ENCODE assay signal across 8 cellular contexts in genomic region chr6:160930547-160931377, GRCh38.
DNase-seq lines count a peak whose midpoint lies in the region; ATAC-seq and TF ChIP-seq lines count a peak whose summit lies in the region.

No MANE protein-coding gene starts in this region.

- H3K36me3 ChIP-seq in muscle layer of colon (ENCODE audit: insufficient read depth, low read length) = no peaks in the 10 kb centered on the region

- H3K9me3 ChIP-seq in muscle layer of colon (ENCODE audit: low read length) = peaks cover 4% of the 10 kb centered on the region

- peak; percentile 93 for TF ChIP-seq CTCF in AG04449 (IDR thresholded peaks at IDR 0.05; ENCODE audit: insufficient read depth, low read length, missing control alignments)

- POLR2A ChIA-PET in AG04449 (lab: Yijun Ruan, JAX) = no interaction called here

- H3K4me3 Mint-ChIP-seq in activated T-cell treated with anti-CD3 and anti-CD28 coated beads, Interleukin-2, amount 50 U/mL, for 24 hours = peak overlapping the region; percentile 54

- no peak overlapping the region for H3K27ac Mint-ChIP-seq in activated T-cell treated with anti-CD3 and anti-CD28 coated beads, Interleukin-2, amount 50 U/mL, for 24 hours

- peak; percentile 75 for ATAC-seq in GM18868 (IDR thresholded peaks at IDR 0.05; ENCODE audit: unreplicated experiment)
- ATAC-seq in HG03135 (IDR thresholded peaks at IDR 0.05; ENCODE audit: unreplicated experiment) = peak; percentile 90
- ATAC-seq in esophagus mucosa = peak; percentile 82

- H3K9me3 Mint-ChIP-seq in activated T-cell treated with anti-CD3 and anti-CD28 coated beads, Interleukin-2, amount 50 U/mL, for 24 hours = no peaks in the 10 kb centered on the region

- no peak overlapping the region for H3K27ac ChIP-seq in muscle layer of colon (ENCODE audit: low read depth, low read length)

- DNase-seq in AG04449 (ENCODE audit: low read depth, low spot score) (peak; percentile 38), NCI-H69 (lab: John Stamatoyannopoulos, UW) (peak; percentile 84)
- DNase-seq in activated T-cell treated with anti-CD3 and anti-CD28 coated beads, Interleukin-2, amount 50 U/mL, for 24 hours = peak; percentile 77
- DNase-seq in stimulated activated CD8-positive, alpha-beta memory T cell treated with anti-CD3 and anti-CD28 coated beads, Interleukin-4, amount 100 ng/mL, for 1 hour (ENCODE audit: low read depth in 2 of 2, low spot score in 1 of 2) = peak; percentile 7 to 15

- peaks cover 6% of the 10 kb centered on the region for H3K4me1 Mint-ChIP-seq in activated T-cell treated with anti-CD3 and anti-CD28 coated beads, Interleukin-2, amount 50 U/mL, for 24 hours (ENCODE audit: low read depth)

- peak overlapping the region; percentile 63 for H3K4me3 ChIP-seq in AG04449 (ENCODE audit: low read depth, low read length)
- H3K4me3 ChIP-seq in muscle layer of colon (ENCODE audit: low read depth in 1 of 2, low read length in 2 of 2) = peak overlapping the region; percentile 49 to 78

- no peak overlapping the region for H3K9ac ChIP-seq in muscle layer of colon (ENCODE audit: low read length)

- H3K27me3 ChIP-seq in muscle layer of colon (ENCODE audit: control insufficient read depth in 1 of 2, insufficient read depth in 2 of 2, low read length in 2 of 2) = peaks cover 0 to 6% of the 10 kb centered on the region in 2 donors

- peaks cover 52% of the 10 kb centered on the region for H3K27me3 Mint-ChIP-seq in activated T-cell treated with anti-CD3 and anti-CD28 coated beads, Interleukin-2, amount 50 U/mL, for 24 hours

- peaks cover 6% of the 10 kb centered on the region for H3K4me1 ChIP-seq in muscle layer of colon (ENCODE audit: insufficient read depth, low read length)

- CTCF ChIA-PET in AG04449 (lab: Yijun Ruan, JAX) = interaction anchor here (0.6 to 15.4 kb wide), 58 partner anchors 8 to 452 kb away, joined by 3 to 315 read pairs (median 4); partner anchors contain the start of gene MAP3K4

- H3K36me3 Mint-ChIP-seq in activated T-cell treated with anti-CD3 and anti-CD28 coated beads, Interleukin-2, amount 50 U/mL, for 24 hours (ENCODE audit: low read depth) = no peaks in the 10 kb centered on the region

Comparison
In these comparisons a context has a peak if more than half of its experiments do, and no peak if none do; other contexts are left out.
1. DNase-seq: peak in every context shown above with its lines; median percentile 84 in NCI-H69; 77 in activated T-cell treated with anti-CD3 and anti-CD28 coated beads, Interleukin-2, amount 50 U/mL, for 24 hours; 38 in AG04449; 11 in stimulated activated CD8-positive, alpha-beta memory T cell treated with anti-CD3 and anti-CD28 coated beads, Interleukin-4, amount 100 ng/mL, for 1 hour.